In the genomic region with DNA sequence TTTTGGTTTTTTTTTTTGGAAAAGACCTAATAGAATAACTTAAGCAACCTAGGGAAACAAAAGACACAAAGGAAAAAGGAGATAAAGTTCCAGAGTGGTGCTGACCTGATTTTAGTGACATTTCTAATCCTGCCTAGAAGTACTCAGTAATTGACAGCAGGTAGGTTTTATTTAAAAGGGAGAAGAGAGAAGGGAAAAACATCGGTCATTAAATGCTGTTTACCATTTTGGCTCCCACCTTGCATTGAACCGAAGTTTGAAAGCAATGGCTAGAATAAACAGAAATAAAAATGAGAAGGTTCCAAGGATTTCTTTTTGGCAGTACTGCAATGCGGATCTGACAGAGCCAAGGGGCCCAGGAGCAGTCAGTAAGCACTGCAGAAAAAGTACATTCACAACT, we compare ENCODE assay signal across 33 cellular contexts.
"Had no signal": no experiment of that assay in that cellular context is flagged by ENCODE, and none has a peak within 500 bp of the region (broad histone marks: within the 10 kb centered on the region; RNA-seq: fewer than 3 reads in every experiment).

No MANE protein-coding gene starts in this region.

- DNase-seq: activated effector memory CD4-positive, alpha-beta T cell treated with anti-CD3 and anti-CD28 coated beads, Interleukin-2, amount 50 U/mL, for 16 hours; activated effector memory CD4-positive, alpha-beta T cell treated with Interleukin-2 at 50 U/mL for 16 hours; activated gamma-delta T cell; activated gamma-delta T cell treated with Interleukin-2 at 50 U/mL for 16 hours; activated naive CD4-positive, alpha-beta T cell; activated naive CD4-positive, alpha-beta T cell treated with anti-CD3 and anti-CD28 coated beads for 36 hours; activated naive CD4-positive, alpha-beta T cell treated with anti-CD3 and anti-CD28 coated beads, Interleukin-2, amount 10 ng/mL, durations not matched to agents 7 days and 5 days; activated naive CD4-positive, alpha-beta T cell treated with anti-CD3 and anti-CD28 coated beads, Interleukin-2, amount 50 U/mL, for 16 hours; activated naive CD4-positive, alpha-beta T cell treated with Interleukin-2 at 50 U/mL for 16 hours; activated naive CD8-positive, alpha-beta T cell treated with anti-CD3 and anti-CD28 coated beads for 36 hours; activated naive CD8-positive, alpha-beta T cell treated with anti-CD3 and anti-CD28 coated beads, Interleukin-2, amount 10 ng/mL, durations not matched to agents 7 days and 5 days; activated naive CD8-positive, alpha-beta T cell treated with anti-CD3 and anti-CD28 coated beads, Interleukin-2, amount 50 U/mL, for 24 hours; activated T-cell treated with anti-CD3 and anti-CD28 coated beads, Interleukin-2, amount 50 U/mL, for 1 hour; activated T-cell treated with anti-CD3 and anti-CD28 coated beads, Interleukin-2, amount 50 U/mL, for 24 hours; activated T-cell treated with anti-CD3 and anti-CD28 coated beads, Interleukin-2, amount 50 U/mL, for 4 hours; activated T-cell treated with anti-CD3 and anti-CD28 coated beads, Interleukin-2, amount 50 U/mL, for 48 hours; activated T-cell treated with anti-CD3 and anti-CD28 coated beads, Interleukin-2, amount 50 U/mL, for 72 hours; adrenal gland; amniotic stem cell; amygdala; anterior cingulate cortex; aorta; body of pancreas; brain microvascular endothelial cell; caudate nucleus; central memory CD4-positive, alpha-beta T cell; cerebellar nuclear complex had no signal

- FAIRE-seq: bronchial epithelial cell had no signal

- H3K4me1 ChIP-seq: adrenal gland, ascending aorta, body of pancreas, breast epithelium had no signal

- H3K4me3 ChIP-seq: adrenal gland, ascending aorta, body of pancreas, breast epithelium, cardiac muscle cell had no signal

- H3K9me3 ChIP-seq: adrenal gland, ascending aorta, body of pancreas had no signal

- ATAC-seq: activated naive CD4-positive, alpha-beta T cell treated with anti-CD3 and anti-CD28 coated beads, Interleukin-2, amount 50 U/mL, for 72 hours; activated naive CD8-positive, alpha-beta T cell treated with anti-CD3 and anti-CD28 coated beads, Interleukin-2, amount 50 U/mL, for 24 hours; activated T-cell treated with anti-CD3 and anti-CD28 coated beads, Interleukin-2, amount 50 U/mL, for 4 hours; activated T-cell treated with anti-CD3 and anti-CD28 coated beads, Interleukin-2, amount 50 U/mL, for 72 hours; activated T-helper 17 cell treated with anti-CD3 and anti-CD28 coated beads, Interleukin-2, amount 50 U/mL, for 72 hours; body of pancreas had no signal

- H3K27ac ChIP-seq: adrenal gland, ascending aorta, body of pancreas, brain microvascular endothelial cell, breast epithelium, cardiac muscle cell had no signal
